Comparison of ENCODE assay signal across 20 cellular contexts in genomic region chr10:132656283-132657126, GRCh38.
"Had no signal": no experiment of that assay in that cellular context is flagged by ENCODE, and none has a peak within 500 bp of the region (broad histone marks: within the 10 kb centered on the region; RNA-seq: fewer than 3 reads in every experiment).

No MANE protein-coding gene starts in this region.

- H3K4me3 ChIP-seq: gastroesophageal sphincter, neural progenitor cell, thoracic aorta had no signal

- H3K9me3 ChIP-seq: gastroesophageal sphincter, thoracic aorta had no signal

- H3K9ac ChIP-seq: neural progenitor cell had no signal

- H3K36me3 ChIP-seq: neural progenitor cell, WERI-Rb-1 had no signal

- H3K27ac ChIP-seq: gastroesophageal sphincter, neural progenitor cell, thoracic aorta, WERI-Rb-1 had no signal

- DNase-seq: activated CD4-positive, alpha-beta T cell treated with anti-CD3 and anti-CD28 coated beads for 48 hours; activated CD4-positive, alpha-beta T cell treated with anti-CD3 and anti-CD28 coated beads, Interleukin-2, amount 50 U/mL, for 48 hours; activated CD8-positive, alpha-beta memory T cell treated with anti-CD3 and anti-CD28 coated beads, Interleukin-2, amount 50 U/mL, for 48 hours; activated gamma-delta T cell treated with Interleukin-2 at 50 U/mL for 16 hours; activated naive CD8-positive, alpha-beta T cell treated with anti-CD3 and anti-CD28 coated beads, Interleukin-2, amount 50 U/mL, for 24 hours; activated T-cell treated with anti-CD3 and anti-CD28 coated beads, Interleukin-2, amount 50 U/mL, for 24 hours; central memory CD4-positive, alpha-beta T cell; hippocampal formation; left cardiac atrium; naive thymus-derived CD4-positive, alpha-beta T cell; retina; stimulated activated naive CD4-positive, alpha-beta T cell; T-helper 17 cell; T1000; trophoblast cell; WERI-Rb-1 had no signal

- H3K4me2 ChIP-seq: neural progenitor cell had no signal

- H3K27me3 ChIP-seq: gastroesophageal sphincter, neural progenitor cell had no signal

- ATAC-seq: activated CD4-positive, CD25-positive, alpha-beta regulatory T cell treated with anti-CD3 and anti-CD28 coated beads, Interleukin-2, amount 50 U/mL, for 24 hours; activated naive CD8-positive, alpha-beta T cell treated with anti-CD3 and anti-CD28 coated beads, Interleukin-2, amount 50 U/mL, for 24 hours; gastroesophageal sphincter; left cardiac atrium; naive thymus-derived CD4-positive, alpha-beta T cell; T-helper 17 cell had no signal

- H2AFZ ChIP-seq: neural progenitor cell had no signal

- H3K4me1 ChIP-seq: neural progenitor cell had no signal
